In the genomic region with DNA sequence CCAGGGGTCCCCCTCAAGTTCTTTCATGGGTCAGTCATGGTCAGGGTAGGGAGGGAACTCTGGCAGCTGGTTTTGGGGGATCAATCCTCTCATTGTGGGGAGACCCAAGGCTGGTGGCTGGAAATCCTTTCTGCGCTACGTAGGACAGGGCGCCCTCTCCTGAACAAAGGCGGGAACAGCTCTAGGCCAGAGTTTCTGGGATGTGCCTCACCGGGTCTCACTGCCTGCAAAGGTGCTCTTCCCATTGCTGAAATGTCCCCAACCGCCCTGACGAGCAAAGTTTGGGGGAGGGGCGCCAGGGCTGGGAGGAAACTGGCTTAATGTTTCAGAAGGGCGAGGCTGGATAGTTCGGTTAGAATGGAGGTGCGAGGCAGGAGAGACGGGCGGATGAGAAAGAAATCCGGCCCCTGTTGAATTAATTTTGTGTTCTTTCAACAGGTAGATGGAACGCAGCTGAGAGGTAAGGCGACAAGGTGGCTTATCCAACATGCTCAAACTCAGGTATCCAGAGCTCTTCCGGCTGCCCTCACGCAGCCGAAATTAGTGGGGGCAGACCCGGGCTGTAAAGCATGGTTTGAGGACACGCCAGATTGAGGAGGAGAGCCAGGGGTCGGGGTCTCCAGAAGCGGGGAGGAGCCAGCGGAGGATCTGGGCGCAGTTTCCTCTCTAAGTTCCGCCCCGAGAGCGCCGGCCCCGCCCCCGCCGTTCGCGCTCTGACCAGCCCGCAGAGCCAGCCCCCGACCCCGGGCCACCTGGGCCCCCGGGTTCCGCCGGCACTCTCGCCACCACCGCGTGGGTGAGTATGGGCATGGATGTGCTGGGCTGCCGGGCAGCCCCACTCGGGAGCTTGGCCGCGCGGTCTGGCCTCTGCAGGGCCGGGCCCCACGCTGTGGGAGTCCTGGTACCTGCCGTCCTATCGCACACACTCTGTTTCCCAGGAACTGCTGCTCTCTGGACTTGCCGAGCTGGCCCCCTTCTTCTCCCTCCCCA, we compare ENCODE assay signal across 1 cellular context.
A peak's percentile ranks its signal among the peaks of the same experiment; 100 is the strongest.
TF ChIP-seq lines count a peak whose summit lies in the region.

Gene PGAP2 (plus strand): TSS at position 705 of the 990 bp plus-strand sequence. CDS start 2,700 bp downstream, outside the sequence.

TF ChIP-seq in K562, 482 proteins besides CTCF, POLR2A, EP300 and RAD21 (continued from another document):
- TF ChIP-seq ZNF407 (IDR thresholded peaks at IDR 0.05; ENCODE audit: low read depth) (no peak), PHF8 (IDR thresholded peaks at IDR 0.05; ENCODE audit: borderline replicate concordance, low read length) (peak; percentile 59; the same call in 1 of the 2 replicates), TGIF2 (CRISPR knock-in tag; IDR thresholded peaks at IDR 0.05) (no peak), MCM2 (IDR thresholded peaks at IDR 0.05; ENCODE audit: low read depth) (no peak), MEF2A (IDR thresholded peaks at IDR 0.05; ENCODE audit: control insufficient read depth, low read depth, low read length) (no peak), MECOM (CRISPR knock-in tag; IDR thresholded peaks at IDR 0.05) (peak; percentile 46; the same call in 1 of the 2 replicates), ZBTB7A (IDR thresholded peaks at IDR 0.05; ENCODE audit: borderline replicate concordance, control insufficient read depth, low read depth, low read length) (peak; percentile 87), ESRRA (IDR thresholded peaks at IDR 0.05; ENCODE audit: borderline replicate concordance, low read depth) (peak; percentile 56), ZC3H11A (IDR thresholded peaks at IDR 0.05; ENCODE audit: low read depth, low read length) (no peak), SIN3B (IDR thresholded peaks at IDR 0.05; ENCODE audit: low read depth) (peak; percentile 47; the same call in 1 of the 2 replicates), NBN (IDR thresholded peaks at IDR 0.05; ENCODE audit: low read depth) (0 out of 2 replicates have a peak, but pooled peaks have one; percentile 41), SMARCE1 (IDR thresholded peaks at IDR 0.05) (0 out of 2 replicates have a peak, but pooled peaks have one; percentile 22), ZNF143 (CRISPR knock-in tag; IDR thresholded peaks at IDR 0.05) (no peak), EP400 (IDR thresholded peaks at IDR 0.05) (0 out of 2 replicates have a peak, but pooled peaks have one; percentile 45), XRCC5 (IDR thresholded peaks at IDR 0.05; ENCODE audit: low read depth, low read length) (peak; percentile 73), BHLHE40 (IDR thresholded peaks at IDR 0.05; ENCODE audit: low read length) (0 out of 2 replicates have a peak, but pooled peaks have one; percentile 42), MYC (IDR thresholded peaks at IDR 0.05; ENCODE audit: low read depth, low read length) (peak; percentile 22; the same call in 1 of the 2 replicates), MYC (CRISPR knock-in tag; IDR thresholded peaks at IDR 0.05; ENCODE audit: borderline replicate concordance, low read depth) (no peak), SMARCA5 (IDR thresholded peaks at IDR 0.05) (peak; percentile 75; the same call in 1 of the 2 replicates), ZBTB34 (CRISPR knock-in tag; IDR thresholded peaks at IDR 0.05) (no peak), KLF16 (IDR thresholded peaks at IDR 0.05) (peak; percentile 40; the same call in 1 of the 2 replicates)
- TF ChIP-seq, protein P1, sequence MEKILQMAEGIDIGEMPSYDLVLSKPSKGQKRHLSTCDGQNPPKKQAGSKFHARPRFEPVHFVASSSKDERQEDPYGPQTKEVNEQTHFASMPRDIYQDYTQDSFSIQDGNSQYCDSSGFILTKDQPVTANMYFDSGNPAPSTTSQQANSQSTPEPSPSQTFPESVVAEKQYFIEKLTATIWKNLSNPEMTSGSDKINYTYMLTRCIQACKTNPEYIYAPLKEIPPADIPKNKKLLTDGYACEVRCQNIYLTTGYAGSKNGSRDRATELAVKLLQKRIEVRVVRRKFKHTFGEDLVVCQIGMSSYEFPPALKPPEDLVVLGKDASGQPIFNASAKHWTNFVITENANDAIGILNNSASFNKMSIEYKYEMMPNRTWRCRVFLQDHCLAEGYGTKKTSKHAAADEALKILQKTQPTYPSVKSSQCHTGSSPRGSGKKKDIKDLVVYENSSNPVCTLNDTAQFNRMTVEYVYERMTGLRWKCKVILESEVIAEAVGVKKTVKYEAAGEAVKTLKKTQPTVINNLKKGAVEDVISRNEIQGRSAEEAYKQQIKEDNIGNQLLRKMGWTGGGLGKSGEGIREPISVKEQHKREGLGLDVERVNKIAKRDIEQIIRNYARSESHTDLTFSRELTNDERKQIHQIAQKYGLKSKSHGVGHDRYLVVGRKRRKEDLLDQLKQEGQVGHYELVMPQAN (IDR thresholded peaks at IDR 0.05; ENCODE audit: borderline replicate concordance), result peak; percentile 17; the same call in 1 of the 2 replicates
TF ChIP-seq in K562: peak in this region for 66.
